Comparison of ENCODE assay signal across 18 cellular contexts in genomic region chr2:95240091-95240490, GRCh38.
"Had no signal": no experiment of that assay in that cellular context is flagged by ENCODE, and none has a peak within 500 bp of the region (broad histone marks: within the 10 kb centered on the region; RNA-seq: fewer than 3 reads in every experiment).

No MANE protein-coding gene starts in this region.

- H3K4me3 ChIP-seq: dorsolateral prefrontal cortex, heart left ventricle, right atrium auricular region, sigmoid colon, skin epidermis, stomach had no signal

- ATAC-seq: heart left ventricle, left lobe of liver, natural killer cell had no signal

- H3K27ac ChIP-seq: dorsolateral prefrontal cortex, heart left ventricle, right atrium auricular region, sigmoid colon, skin epidermis, stomach had no signal

- H3K4me1 ChIP-seq: right atrium auricular region, sigmoid colon, stomach had no signal

- DNase-seq: cortex of kidney; dorsolateral prefrontal cortex; effector CD8-positive, alpha-beta T cell; foreskin melanocyte; heart left ventricle; hippocampal formation; kidney glomerular epithelial cell; natural killer cell; posterior cingulate gyrus; sigmoid colon; stimulated activated CD4-positive, alpha-beta T cell treated with anti-CD3 and anti-CD28 coated beads, Interleukin-2, amount 100 ng/mL, for 24 hours; stimulated activated naive CD4-positive, alpha-beta T cell; stomach; substantia nigra; trophoblast cell had no signal

- H3K27me3 ChIP-seq: dorsolateral prefrontal cortex, heart left ventricle, right atrium auricular region, sigmoid colon, stomach had no signal

- H3K36me3 ChIP-seq: heart left ventricle, right atrium auricular region, sigmoid colon, stomach had no signal
